In the genomic region with DNA sequence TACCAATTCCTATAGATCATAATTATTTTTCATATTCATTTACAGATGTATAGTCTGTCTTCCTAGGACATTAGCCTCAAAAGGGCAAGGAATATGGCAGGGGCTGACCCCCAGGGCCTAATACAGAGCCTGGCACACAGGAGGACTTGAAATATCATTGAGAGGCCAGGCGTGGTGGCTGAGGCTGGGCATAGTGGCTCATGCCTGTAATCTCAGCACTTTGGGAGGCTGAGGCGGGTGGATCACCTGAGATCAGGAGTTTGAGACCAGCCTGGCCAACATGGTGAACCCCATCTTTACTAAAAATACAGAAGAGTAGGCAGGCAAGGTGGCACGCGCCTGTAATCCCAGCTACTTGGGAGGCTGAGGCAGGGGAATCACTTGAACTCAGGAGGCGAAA, we compare ENCODE assay signal across 15 cellular contexts. TPM values are rescaled to one million over a fixed set of nuclear protein-coding genes. Genes with fewer than 3 reads are reported as not detected.
"Had no signal": no experiment of that assay in that cellular context is flagged by ENCODE, and none has a peak within 500 bp of the region (broad histone marks: within the 10 kb centered on the region; RNA-seq: fewer than 3 reads in every experiment).

No MANE protein-coding gene starts in this region.

RNA-seq across cellular contexts. Expression of a gene that starts 57.6 kb away (rescaled TPM):
- total RNA-seq: activated B cell treated with CpG ODN at 0.5 μM for 24 hours; activated CD4-positive, alpha-beta memory T cell treated with anti-CD3 and anti-CD28 coated beads for 36 hours; activated CD4-positive, alpha-beta memory T cell treated with anti-CD3 and anti-CD28 coated beads, Interleukin-2, amount 10 ng/mL, durations not matched to agents 7 days and 5 days; activated CD4-positive, alpha-beta T cell treated with anti-CD3 and anti-CD28 coated beads for 36 hours; activated CD4-positive, alpha-beta T cell treated with anti-CD3 and anti-CD28 coated beads, Interleukin-2, amount 10 ng/mL, durations not matched to agents 24 days and 14 days; activated CD4-positive, alpha-beta T cell treated with anti-CD3 and anti-CD28 coated beads, Interleukin-2, amount 10 ng/mL, durations not matched to agents 7 days and 5 days; activated CD8-positive, alpha-beta memory T cell treated with anti-CD3 and anti-CD28 coated beads for 36 hours; activated CD8-positive, alpha-beta memory T cell treated with anti-CD3 and anti-CD28 coated beads, Interleukin-2, amount 10 ng/mL, durations not matched to agents 7 days and 5 days; activated CD8-positive, alpha-beta T cell treated with anti-CD3 and anti-CD28 coated beads for 36 hours; activated CD8-positive, alpha-beta T cell treated with anti-CD3 and anti-CD28 coated beads, Interleukin-2, amount 10 ng/mL, durations not matched to agents 7 days and 5 days; T-cell; T-helper 1 cell treated with Interleukin-12 subunit alpha and Interleukin-12 subunit beta and Interleukin-4 antibody, amounts not matched to agents 30 ng/mL and 1 ng/mL, for 36 hours; T-helper 17 cell; T-helper 2 cell treated with Interferon-gamma antibody and Interleukin-4, amounts not matched to agents 100 ng/mL and 5 ng/mL, for 36 hours; WTC11 had no signal
